8 cellular contexts compared by ENCODE assay signal in genomic region chr12:76455582-76456345, GRCh38.
DNase-seq lines count a peak whose midpoint lies in the region; ATAC-seq, FAIRE-seq and TF ChIP-seq lines count a peak whose summit lies in the region.

No MANE protein-coding gene starts in this region.

- peak; percentile 64 for TF ChIP-seq CTCF in fibroblast of mammary gland (conservative IDR thresholded peaks at IDR 0.05; ENCODE audit: control insufficient read depth, insufficient read depth, low read depth, low read length)

- ATAC-seq in GM18870 (IDR thresholded peaks at IDR 0.05; ENCODE audit: unreplicated experiment) (peak; percentile 98), HG03039 (IDR thresholded peaks at IDR 0.05; ENCODE audit: unreplicated experiment) (peak; percentile 95)

- no peak overlapping the region for H3K4me3 ChIP-seq in fibroblast of mammary gland (ENCODE audit: control insufficient read depth, low read depth, low read length)

- DNase-seq in COR-L47 (lab: John Stamatoyannopoulos, UW) (peak; percentile 58), NCI-H1694 treated with DMSO at 0.1 percent for 48 hours (lab: John Stamatoyannopoulos, UW) (peak; percentile 63), fibroblast of mammary gland (ENCODE audit: low read depth) (peak; percentile 91), non-pigmented ciliary epithelial cell (ENCODE audit: low read depth) (peak; percentile 81), GF-D8 (lab: John Stamatoyannopoulos, UW) (no peak)

- FAIRE-seq in TTC549 (lab: Jason Lieb, UNC), result peak; percentile 91
